8 cellular contexts compared by ENCODE assay signal in genomic region chr1:244049142-244049968, GRCh38. TPM values are rescaled to one million over a fixed set of nuclear protein-coding genes. Genes with fewer than 3 reads are reported as not detected.
A peak's percentile ranks its signal among the peaks of the same experiment; 100 is the strongest.
DNase-seq lines count a peak whose midpoint lies in the region; ATAC-seq and TF ChIP-seq lines count a peak whose summit lies in the region.

No MANE protein-coding gene starts in this region.

- H2AFZ ChIP-seq in osteoblast (ENCODE audit: low read length) = peak overlapping the region; percentile 55

- DNase-seq in NCI-H82 (lab: John Stamatoyannopoulos, UW) (peak; percentile 68), NCI-H82 treated with DMSO at 0.1 percent for 48 hours (lab: John Stamatoyannopoulos, UW; ENCODE audit: unreplicated experiment) (no peak), NT2/D1 (ENCODE audit: low read depth, low spot score) (no peak), glomerular visceral epithelial cell (ENCODE audit: extremely low spot score) (peak; percentile 30), osteoblast (ENCODE audit: insufficient read length, low spot score, missing footprints) (peak; percentile 96)
- peak; percentile 32 for DNase-seq in activated T-helper 9 cell treated with anti-CD3 and anti-CD28 coated beads, Interleukin-2, amount 50 U/mL, for 16 hours (ENCODE audit: low read depth)

- H3K27ac ChIP-seq in osteoblast (ENCODE audit: low read depth, low read length) = peak overlapping the region; percentile 19

- H3K36me3 ChIP-seq in NT2/D1 (ENCODE audit: insufficient read depth, insufficient read length, low read length) (peaks cover 10% of the 10 kb centered on the region), osteoblast (ENCODE audit: insufficient read depth, low read length) (peaks cover 7% of the 10 kb centered on the region)

- H3K9ac ChIP-seq in NT2/D1 (ENCODE audit: insufficient read length, low read depth) = peak overlapping the region; percentile 81

- H3K9me3 ChIP-seq in NT2/D1 (ENCODE audit: insufficient read depth, low read length) = no peaks in the 10 kb centered on the region
- no peaks in the 10 kb centered on the region for H3K9me3 ChIP-seq in osteoblast (ENCODE audit: low read depth, low read length)

- H3K4me3 ChIP-seq in NT2/D1 (ENCODE audit: insufficient read length, low read depth) = peak overlapping the region; percentile 76
- H3K4me3 ChIP-seq in osteoblast (ENCODE audit: insufficient read depth, low read length) = peak overlapping the region; percentile 86

- H3K27me3 ChIP-seq in NT2/D1 (ENCODE audit: insufficient read depth, insufficient read length) = peaks cover 2% of the 10 kb centered on the region
- H3K27me3 ChIP-seq in osteoblast (ENCODE audit: insufficient read depth, low read length) = no peaks in the 10 kb centered on the region

- peaks cover 26% of the 10 kb centered on the region for H4K20me1 ChIP-seq in osteoblast (ENCODE audit: insufficient read depth, low read length)

- no peak for TF ChIP-seq CTCF in osteoblast (IDR thresholded peaks at IDR 0.05; ENCODE audit: extremely low read depth, low read depth, low read length)

- peaks cover 41% of the 10 kb centered on the region for H3K79me2 ChIP-seq in osteoblast (ENCODE audit: insufficient read depth, low read length)

- peak overlapping the region; percentile 97 for H3K4me2 ChIP-seq in osteoblast (ENCODE audit: insufficient read depth, low read length)

- ATAC-seq in GM18867 (IDR thresholded peaks at IDR 0.05; ENCODE audit: unreplicated experiment) = no peak
- no peak for ATAC-seq in HG03520 (IDR thresholded peaks at IDR 0.05; ENCODE audit: unreplicated experiment)

- H3K4me1 ChIP-seq in NT2/D1 (ENCODE audit: insufficient read depth, insufficient read length) (no peaks in the 10 kb centered on the region), osteoblast (ENCODE audit: insufficient read depth, low read length) (peaks cover 17% of the 10 kb centered on the region)

RNA-seq across cellular contexts. Expression of gene ZBTB18, which starts 1.7 kb away (rescaled TPM):
- total RNA-seq in osteoblast = 9.4 and 10.5 TPM in 2 replicates

Comparison
In these comparisons a context has a peak if more than half of its experiments do, and no peak if none do; other contexts are left out.
1. DNase-seq: peak in NCI-H82 (single experiment), activated T-helper 9 cell treated with anti-CD3 and anti-CD28 coated beads, Interleukin-2, amount 50 U/mL, for 16 hours (single experiment), glomerular visceral epithelial cell (single experiment) and osteoblast (single experiment); none in NCI-H82 treated with DMSO at 0.1 percent for 48 hours (single experiment) and NT2/D1 (single experiment).